In genomic region chr11:70798296-70798695, GRCh38 we compare ENCODE assay signal across 25 cellular contexts.
"Had no signal": no experiment of that assay in that cellular context is flagged by ENCODE, and none has a peak within 500 bp of the region (broad histone marks: within the 10 kb centered on the region; RNA-seq: fewer than 3 reads in every experiment).

No MANE protein-coding gene starts in this region.

- H3K27ac ChIP-seq: ovary, parathyroid adenoma, psoas muscle, skin epidermis, stomach, testis, tibial artery, transverse colon, vagina had no signal

- ATAC-seq: naive thymus-derived CD8-positive, alpha-beta T cell; natural killer cell treated with Interleukin-12 subunit alpha and Interleukin-12 subunit beta and Interleukin-15 and Interleukin-18, amount 100 ng/mL, for 72 hours; psoas muscle; right cardiac atrium; sciatic nerve; stimulated activated effector memory CD8-positive, alpha-beta T cell treated with anti-CD3 and anti-CD28 coated beads, Interleukin-12 subunit alpha, Interleukin-12 subunit beta, amount 100 ng/mL, for 72 hours; stimulated activated naive B cell treated with anti-CD40 and anti-IgM and Interleukin-4, amounts not matched to agents 10 μg/mL and 1 μg/mL and 100 μg/mL, for 72 hours had no signal

- H3K4me1 ChIP-seq: parathyroid adenoma, psoas muscle, stomach, testis, tibial artery, transverse colon, vagina had no signal

- H3K9me3 ChIP-seq: ovary, testis had no signal

- FAIRE-seq: urothelium cell line had no signal

- H3K9ac ChIP-seq: parathyroid adenoma had no signal

- H2AFZ ChIP-seq: parathyroid adenoma had no signal

- H3K4me2 ChIP-seq: smooth muscle cell had no signal

- H3K4me3 ChIP-seq: ovary, psoas muscle, skin epidermis, smooth muscle cell, stomach, testis, tibial artery, transverse colon, vagina had no signal

- H3K27me3 ChIP-seq: ovary, stomach, testis, transverse colon, vagina had no signal

- H3K36me3 ChIP-seq: ovary, tibial artery, transverse colon, vagina had no signal

- DNase-seq: naive B cell; naive thymus-derived CD8-positive, alpha-beta T cell; nephron progenitor cell; occipital lobe; ovary; right cardiac atrium; stimulated activated CD4-positive, alpha-beta T cell treated with anti-CD3 and anti-CD28 coated beads, Interleukin-15, amount 100 ng/mL, for 24 hours; stimulated activated CD4-positive, alpha-beta T cell treated with anti-CD3 and anti-CD28 coated beads, Interleukin-2, amount 100 ng/mL, for 24 hours; stimulated activated CD4-positive, alpha-beta T cell treated with anti-CD3 and anti-CD28 coated beads, Interleukin-2, amount 100 ng/mL, for 48 hours; stimulated activated CD4-positive, alpha-beta T cell treated with anti-CD3 and anti-CD28 coated beads, Interleukin-4, amount 100 ng/mL, for 24 hours; stimulated activated naive B cell treated with anti-CD40 and anti-IgM and Interleukin-4, amounts not matched to agents 10 μg/mL and 1 μg/mL and 100 μg/mL, for 72 hours; stimulated activated naive CD4-positive, alpha-beta T cell treated with Interleukin-2 at 50 U/mL for 16 hours; stomach; testis; tibial artery; transverse colon had no signal

- H3K79me2 ChIP-seq: parathyroid adenoma had no signal
